Comparison of ENCODE assay signal across 2 cellular contexts in genomic region chr9:136193127-136193890, GRCh38.
A peak's percentile ranks its signal among the peaks of the same experiment; 100 is the strongest.
TF ChIP-seq lines count a peak whose summit lies in the region.

No MANE protein-coding gene starts in this region.

TF ChIP-seq in GM23338, 12 proteins besides CTCF, POLR2A, EP300 and RAD21:
- TF ChIP-seq JUNB (IDR thresholded peaks at IDR 0.05; ENCODE audit: unreplicated experiment) (no peak), ZNF462 (CRISPR knock-in tag; IDR thresholded peaks at IDR 0.05) (no peak), ZNF331 (CRISPR knock-in tag; IDR thresholded peaks at IDR 0.05; ENCODE audit: low read depth) (no peak), ZNF114 (CRISPR knock-in tag; IDR thresholded peaks at IDR 0.05) (no peak), EZH2phosphoT487 (IDR thresholded peaks at IDR 0.05; ENCODE audit: unreplicated experiment) (peak; percentile 93), ETS1 (IDR thresholded peaks at IDR 0.05) (no peak), POLR2AphosphoS5 (IDR thresholded peaks at IDR 0.05; ENCODE audit: low read depth) (no peak), REST (IDR thresholded peaks at IDR 0.05; ENCODE audit: unreplicated experiment) (no peak), STAT1 (IDR thresholded peaks at IDR 0.05; ENCODE audit: unreplicated experiment) (no peak), NANOG (IDR thresholded peaks at IDR 0.05; ENCODE audit: borderline replicate concordance) (no peak), CREB1 (CRISPR knock-in tag; IDR thresholded peaks at IDR 0.05; ENCODE audit: low read depth) (no peak), EZH2 (IDR thresholded peaks at IDR 0.05; ENCODE audit: low read depth, unreplicated experiment) (peak; percentile 67)

TF ChIP-seq in endothelial cell of umbilical vein, 7 proteins besides CTCF, POLR2A, EP300 and RAD21:
- TF ChIP-seq MAX (IDR thresholded peaks at IDR 0.05; ENCODE audit: insufficient read depth, insufficient read length), result no peak
- TF ChIP-seq GATA2 (IDR thresholded peaks at IDR 0.05; ENCODE audit: insufficient read depth, insufficient read length, low read depth, low read length), result no peak
- TF ChIP-seq MYC (IDR thresholded peaks at IDR 0.05; ENCODE audit: low read depth, low read length), result no peak
- TF ChIP-seq EZH2 (IDR thresholded peaks at IDR 0.05; ENCODE audit: borderline replicate concordance, low read depth, low read length, severe bottlenecking), result peak; percentile 96
